In the genomic region with DNA sequence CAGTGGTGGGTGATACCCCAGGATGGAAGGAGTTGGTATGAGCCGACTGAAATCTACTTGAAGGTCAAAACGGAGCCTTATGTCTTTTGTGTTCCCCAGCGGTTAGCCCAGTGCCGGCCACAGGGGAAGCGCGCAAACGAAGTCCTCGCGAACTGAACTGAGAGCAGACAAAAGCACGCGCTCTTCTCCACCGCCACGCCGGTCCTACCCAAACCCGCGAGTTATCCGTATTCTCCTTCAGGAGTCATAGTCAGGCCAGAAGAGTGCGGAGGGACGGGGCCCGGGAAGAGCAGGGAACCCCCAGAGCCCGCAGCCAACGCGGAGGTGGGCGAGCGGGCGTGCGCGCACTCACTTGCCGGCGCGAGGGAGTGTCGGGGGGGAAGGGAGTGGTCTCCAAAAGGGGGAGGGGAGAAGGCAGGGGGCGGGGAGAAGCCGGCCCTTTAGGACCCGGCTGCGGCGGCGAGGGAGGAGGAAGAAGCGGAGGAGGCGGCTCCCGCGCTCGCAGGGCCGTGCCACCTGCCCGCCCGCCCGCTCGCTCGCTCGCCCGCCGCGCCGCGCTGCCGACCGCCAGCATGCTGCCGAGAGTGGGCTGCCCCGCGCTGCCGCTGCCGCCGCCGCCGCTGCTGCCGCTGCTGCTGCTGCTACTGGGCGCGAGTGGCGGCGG, we compare ENCODE assay signal across 8 cellular contexts. TPM values are rescaled to one million over a fixed set of nuclear protein-coding genes. Genes with fewer than 3 reads are reported as not detected.
DNase-seq lines count a peak whose midpoint lies in the region; ATAC-seq, FAIRE-seq and TF ChIP-seq lines count a peak whose summit lies in the region.

A gene with protein sequence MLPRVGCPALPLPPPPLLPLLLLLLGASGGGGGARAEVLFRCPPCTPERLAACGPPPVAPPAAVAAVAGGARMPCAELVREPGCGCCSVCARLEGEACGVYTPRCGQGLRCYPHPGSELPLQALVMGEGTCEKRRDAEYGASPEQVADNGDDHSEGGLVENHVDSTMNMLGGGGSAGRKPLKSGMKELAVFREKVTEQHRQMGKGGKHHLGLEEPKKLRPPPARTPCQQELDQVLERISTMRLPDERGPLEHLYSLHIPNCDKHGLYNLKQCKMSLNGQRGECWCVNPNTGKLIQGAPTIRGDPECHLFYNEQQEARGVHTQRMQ (plus strand): TSS at position 469 of the 664 bp plus-strand sequence. CDS start 104 bp downstream, at position 573.

- H3K4me3 Mint-ChIP-seq in GM23338, result peak within 1 kb of the TSS; percentile 98

- peaks cover 6% of the 10 kb centered on the region; the same call in 1 of the 3 replicates for H3K9me3 Mint-ChIP-seq in GM23338

- BruUV-seq in PC-9 (replicated peaks; lab: Mats Ljungman, UMichigan), result TSS peak; percentile 69

- peaks cover 48% of the 10 kb centered on the region for H3K4me1 Mint-ChIP-seq in GM23338

- CTCF ChIA-PET in PC-9 (lab: Charles Lee), result no interaction called here

- H3K9me3 ChIP-seq in PC-9 (ENCODE audit: insufficient read depth, low read depth) (no peaks in the 10 kb centered on the region), keratinocyte (ENCODE audit: control insufficient read depth, low read depth, low read length) (no peaks in the 10 kb centered on the region)

- FAIRE-seq in keratinocyte (lab: Jason Lieb, UNC), result no peak

- peaks cover 5% of the 10 kb centered on the region; the same call in 1 of the 2 replicates for H3K9me2 ChIP-seq in GM23338 (ENCODE audit: insufficient read depth)
- no peaks in the 10 kb centered on the region for H3K9me2 ChIP-seq in PC-9 (ENCODE audit: insufficient read depth)

- intact Hi-C loops in PC-9 (cut with micrococcal nuclease; ENCODE audit: unreplicated experiment), result loop anchor here (5.0 kb wide), 1 partner anchor 91 kb away; no protein-coding TSS in a partner anchor

- in situ Hi-C loops in T47D (cut with HindIII; ENCODE audit: low pct_unique_long_range_greater_than_20kb, low sequenced_read_pairs), result no loop called here

- no peaks in the 10 kb centered on the region for H3K9me1 ChIP-seq in keratinocyte (ENCODE audit: control insufficient read depth, extremely low read depth, insufficient read depth, low read length)

- TF ChIP-seq CTCF in AG10803 (conservative IDR thresholded peaks at IDR 0.05; ENCODE audit: low read length), result no peak
- no peak for TF ChIP-seq CTCF in GM23338 (conservative IDR thresholded peaks at IDR 0.05; ENCODE audit: low read depth in 2 of 2)
- TF ChIP-seq CTCF in PC-9 (conservative IDR thresholded peaks at IDR 0.05), result no peak
- TF ChIP-seq CTCF in keratinocyte (optimal IDR thresholded peaks at IDR 0.05 in 1 of 3, IDR thresholded peaks at IDR 0.05 in 1 of 3, conservative IDR thresholded peaks at IDR 0.05 in 1 of 3; ENCODE audit: extremely low read depth in 1 of 3, insufficient read depth in 2 of 3, low read length in 3 of 3), result no peak

- H2AFZ ChIP-seq in GM23338 (peak within 1 kb of the TSS; percentile 45), PC-9 (0 out of 2 replicates have a peak within 1 kb of the TSS, but pooled peaks have one; percentile 60), keratinocyte (ENCODE audit: control insufficient read depth, low read length) (peak within 1 kb of the TSS; percentile 37)

- peak within 1 kb of the TSS; percentile 100 for H3K4me2 ChIP-seq in GM23338
- H3K4me2 ChIP-seq in PC-9, result peak within 1 kb of the TSS; percentile 59
- H3K4me2 ChIP-seq in keratinocyte (ENCODE audit: control insufficient read depth, extremely low read depth, insufficient read depth, low read depth, low read length), result peak within 1 kb of the TSS; percentile 83

- H3K4me1 ChIP-seq in GM23338 (ENCODE audit: insufficient read depth) (peaks cover 38% of the 10 kb centered on the region), PC-9 (replicated peaks; ENCODE audit: insufficient read depth) (peaks cover 43% of the 10 kb centered on the region), keratinocyte (ENCODE audit: control insufficient read depth, extremely low read depth, insufficient read depth, low read length) (peaks cover 12% of the 10 kb centered on the region)

- POLR2A ChIA-PET in PC-9 (lab: Charles Lee; ENCODE audit: unreplicated experiment), result no interaction called here

- peaks cover 30% of the 10 kb centered on the region for H3K79me2 ChIP-seq in GM23338 (replicated peaks; ENCODE audit: insufficient read depth)
- H3K79me2 ChIP-seq in PC-9 (ENCODE audit: low read depth), result peaks cover 21% of the 10 kb centered on the region
- H3K79me2 ChIP-seq in keratinocyte (ENCODE audit: control insufficient read depth, insufficient read depth, low read length), result no peaks in the 10 kb centered on the region

- H3F3A ChIP-seq in GM23338 (replicated peaks; ENCODE audit: low read depth), result no peaks in the 10 kb centered on the region; the same call in 1 of the 2 replicates
- H3F3A ChIP-seq in PC-9 (ENCODE audit: insufficient read depth, low read depth), result peaks cover 6% of the 10 kb centered on the region; the same call in 1 of the 2 replicates

- ATAC-seq in GM23338 (peak; percentile 43), HG03097 (IDR thresholded peaks at IDR 0.05; ENCODE audit: low FRiP score, unreplicated experiment) (no peak), HG03354 (IDR thresholded peaks at IDR 0.05; ENCODE audit: poor library complexity, severe bottlenecking, unreplicated experiment) (no peak)

- peak within 1 kb of the TSS; percentile 95 for H3K27ac Mint-ChIP-seq in GM23338

- H3K27me3 Mint-ChIP-seq in GM23338 (ENCODE audit: insufficient read depth, low read depth, poor library complexity), result peaks cover 31% of the 10 kb centered on the region

- peaks cover 7% of the 10 kb centered on the region for H3K36me3 Mint-ChIP-seq in GM23338 (ENCODE audit: low read depth)

- H3K36me3 ChIP-seq in GM23338 (ENCODE audit: insufficient read depth), result 0 out of 2 replicates have a peak, but pooled peaks cover 6% of the 10 kb centered on the region
- H3K36me3 ChIP-seq in PC-9 (ENCODE audit: low read depth), result no peaks in the 10 kb centered on the region
- H3K36me3 ChIP-seq in keratinocyte (ENCODE audit: control insufficient read depth in 2 of 2, extremely low read depth in 1 of 2, insufficient read depth in 2 of 2, low read length in 2 of 2), result no peaks in the 10 kb centered on the region

- H4K20me1 ChIP-seq in GM23338 (replicated peaks; ENCODE audit: insufficient read depth), result no peaks in the 10 kb centered on the region
- H4K20me1 ChIP-seq in PC-9 (ENCODE audit: insufficient read depth), result no peaks in the 10 kb centered on the region
- no peaks in the 10 kb centered on the region for H4K20me1 ChIP-seq in keratinocyte (ENCODE audit: control insufficient read depth, extremely low read depth, insufficient read depth, low read length)

- peak within 1 kb of the TSS; percentile 24 for H3K4me3 ChIP-seq in AG10803 (ENCODE audit: low read length)
- H3K4me3 ChIP-seq in GM23338, result peak within 1 kb of the TSS; percentile 99
- peak within 1 kb of the TSS; percentile 56 for H3K4me3 ChIP-seq in PC-9
- H3K4me3 ChIP-seq in keratinocyte (ENCODE audit: control insufficient read depth in 2 of 3, extremely low read depth in 1 of 3, insufficient read depth in 2 of 3, low read depth in 1 of 3, low read length in 3 of 3), result peak within 1 kb of the TSS; percentile 36 to 59 (median 53)

- no peak within 1 kb of the TSS for H3K27ac ChIP-seq in GM23338 (ENCODE audit: low read depth)
- H3K27ac ChIP-seq in PC-9, result no peak within 1 kb of the TSS
- no peak within 1 kb of the TSS for H3K27ac ChIP-seq in keratinocyte (ENCODE audit: control insufficient read depth, insufficient read depth, low read length)

- dilution Hi-C loops in keratinocyte (cut with MboI; ENCODE audit: extremely low pct_ligation_motif_present, low sequenced_read_pairs), result no loop called here

- H3K27me3 ChIP-seq in GM23338 (ENCODE audit: insufficient read depth) (peaks cover 26% of the 10 kb centered on the region), PC-9 (ENCODE audit: insufficient read depth, low read depth) (no peaks in the 10 kb centered on the region), keratinocyte (ENCODE audit: control insufficient read depth, extremely low read depth, insufficient read depth, low read length) (peaks cover 40% of the 10 kb centered on the region)

- DNase-seq in AG10803 (ENCODE audit: low read depth) (no peak), GM23338 (ENCODE audit: low spot score) (peak; percentile 95), PC-9 (peak in 1 of 2 experiments; percentile 53), T47D (ENCODE audit: low read depth in 1 of 2, low spot score in 1 of 2) (peak; percentile 62 to 75), keratinocyte (ENCODE audit: low read depth, low spot score) (no peak)
- DNase-seq in stimulated activated CD4-positive, alpha-beta T cell treated with anti-CD3 and anti-CD28 coated beads, Interleukin-15, amount 100 ng/mL, for 24 hours, result peak; percentile 62

- no peak within 1 kb of the TSS for H3K9ac ChIP-seq in keratinocyte (ENCODE audit: control insufficient read depth, extremely low read depth, insufficient read depth, low read length)

TF ChIP-seq in GM23338, 12 proteins besides CTCF, POLR2A, EP300 and RAD21 (continues in another document):
- TF ChIP-seq EZH2phosphoT487 (IDR thresholded peaks at IDR 0.05; ENCODE audit: unreplicated experiment) (no peak), JUNB (IDR thresholded peaks at IDR 0.05; ENCODE audit: unreplicated experiment) (no peak), EZH2 (IDR thresholded peaks at IDR 0.05; ENCODE audit: low read depth, unreplicated experiment) (no peak), ZNF331 (CRISPR knock-in tag; IDR thresholded peaks at IDR 0.05; ENCODE audit: low read depth) (no peak), POLR2AphosphoS5 (IDR thresholded peaks at IDR 0.05; ENCODE audit: low read depth) (peak; percentile 90)
- TF ChIP-seq, protein P1, sequence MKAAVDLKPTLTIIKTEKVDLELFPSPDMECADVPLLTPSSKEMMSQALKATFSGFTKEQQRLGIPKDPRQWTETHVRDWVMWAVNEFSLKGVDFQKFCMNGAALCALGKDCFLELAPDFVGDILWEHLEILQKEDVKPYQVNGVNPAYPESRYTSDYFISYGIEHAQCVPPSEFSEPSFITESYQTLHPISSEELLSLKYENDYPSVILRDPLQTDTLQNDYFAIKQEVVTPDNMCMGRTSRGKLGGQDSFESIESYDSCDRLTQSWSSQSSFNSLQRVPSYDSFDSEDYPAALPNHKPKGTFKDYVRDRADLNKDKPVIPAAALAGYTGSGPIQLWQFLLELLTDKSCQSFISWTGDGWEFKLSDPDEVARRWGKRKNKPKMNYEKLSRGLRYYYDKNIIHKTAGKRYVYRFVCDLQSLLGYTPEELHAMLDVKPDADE (IDR thresholded peaks at IDR 0.05), result 0 out of 2 replicates have a peak, but pooled peaks have one; percentile 26

RNA-seq across cellular contexts. Expression of the gene that starts here (rescaled TPM):
- total RNA-seq in GM23338 (2014; rRNA removed; shearing (Covaris generic)), result 309 and 364 TPM in 2 replicates
- polyA plus RNA-seq in GM23338 (2016; fragmentation: Nextera tagmentation; extraction: Ambion mirVana) (177 and 235 TPM in 2 replicates), keratinocyte (3.9 to 47.0 TPM (median 10.2 TPM) in 3 replicates)
- total RNA-seq in PC-9 (2021), result 106 and 133 TPM in 2 replicates
- polyA plus RNA-seq in keratinocyte (2011; ENCODE audit: low read depth), result 29.0 TPM
- polyA plus RNA-seq in keratinocyte (2011; cell fraction: cytosol; rRNA removed), result 16.8 and 41.0 TPM in 2 replicates
- 43.8 and 102 TPM in 2 replicates for polyA plus RNA-seq in keratinocyte (2011; cell fraction: nucleus; rRNA removed)
- 5.6 and 17.3 TPM in 2 replicates for polyA plus RNA-seq in keratinocyte (2012; ENCODE audit: low replicate concordance)
- 2.5 to 16.2 TPM (median 5.7 TPM) in 3 replicates for polyA minus RNA-seq in keratinocyte
- polyA minus RNA-seq in keratinocyte (2011; cell fraction: cytosol; rRNA and poly(A)+ RNA removed), result 42.2 TPM
- 31.9 and 32.7 TPM in 2 replicates for polyA minus RNA-seq in keratinocyte (2011; cell fraction: nucleus; rRNA and poly(A)+ RNA removed)

Comparison
In these comparisons a context has a peak if more than half of its experiments do, and no peak if none do; other contexts are left out.
1. DNase-seq: peak in GM23338 (single experiment), T47D (2 of 2) and stimulated activated CD4-positive, alpha-beta T cell treated with anti-CD3 and anti-CD28 coated beads, Interleukin-15, amount 100 ng/mL, for 24 hours (single experiment); none in AG10803 (single experiment) and keratinocyte (single experiment).
2. H3K4me3 ChIP-seq: peak in every context shown above with its lines; median percentile 99 in GM23338; 56 in PC-9; 53 in keratinocyte; 24 in AG10803.
3. Peak in every context shown above with its lines, with median percentiles within 50 percentile points of each other: H2AFZ ChIP-seq and H3K4me2 ChIP-seq.